8 cellular contexts compared by ENCODE assay signal in genomic region chr1:181936768-181937581, GRCh38.
A peak's percentile ranks its signal among the peaks of the same experiment; 100 is the strongest.
DNase-seq lines count a peak whose midpoint lies in the region; ATAC-seq and TF ChIP-seq lines count a peak whose summit lies in the region.

No MANE protein-coding gene starts in this region.

- no peaks in the 10 kb centered on the region for H3K9me3 ChIP-seq in uterus

- no peaks in the 10 kb centered on the region for H3K4me1 ChIP-seq in uterus

- H3K27ac ChIP-seq in uterus, result no peak overlapping the region

- ATAC-seq in GM21360 (IDR thresholded peaks at IDR 0.05; ENCODE audit: unreplicated experiment) (peak; percentile 77), HG03460 (IDR thresholded peaks at IDR 0.05; ENCODE audit: unreplicated experiment) (peak; percentile 79), esophagus mucosa (peak; percentile 83)

- H3K36me3 ChIP-seq in uterus, result no peaks in the 10 kb centered on the region

- H3K4me1 Mint-ChIP-seq in activated CD4-positive, alpha-beta T cell treated with anti-CD3 and anti-CD28 coated beads, Interleukin-2, amount 10 ng/mL, durations not matched to agents 7 days and 5 days, result no peaks in the 10 kb centered on the region

- intact Hi-C loops in uterus (cut with DNase I; ENCODE audit: low total_unique reads), result no loop called here

- H3K27me3 Mint-ChIP-seq in activated CD4-positive, alpha-beta T cell treated with anti-CD3 and anti-CD28 coated beads, Interleukin-2, amount 10 ng/mL, durations not matched to agents 7 days and 5 days, result peaks cover 5% of the 10 kb centered on the region

- no peaks in the 10 kb centered on the region for H3K36me3 Mint-ChIP-seq in activated CD4-positive, alpha-beta T cell treated with anti-CD3 and anti-CD28 coated beads, Interleukin-2, amount 10 ng/mL, durations not matched to agents 7 days and 5 days (ENCODE audit: low read depth)

- H3K4me3 ChIP-seq in uterus, result no peak overlapping the region

- CTCF ChIA-PET in activated CD4-positive, alpha-beta T cell treated with anti-CD3 and anti-CD28 coated beads, Interleukin-2, amount 10 ng/mL, durations not matched to agents 7 days and 5 days (lab: Charles Lee), result interaction anchor here (0.6 to 1.5 kb wide), 3 partner anchors 9 to 455 kb away, joined by 3 to 13 read pairs (median 4); no protein-coding TSS in a partner anchor

- H3K27ac Mint-ChIP-seq in activated CD4-positive, alpha-beta T cell treated with anti-CD3 and anti-CD28 coated beads, Interleukin-2, amount 10 ng/mL, durations not matched to agents 7 days and 5 days, result no peak overlapping the region

- no peaks in the 10 kb centered on the region for H3K9me3 Mint-ChIP-seq in activated CD4-positive, alpha-beta T cell treated with anti-CD3 and anti-CD28 coated beads, Interleukin-2, amount 10 ng/mL, durations not matched to agents 7 days and 5 days

- no peaks in the 10 kb centered on the region for H3K27me3 ChIP-seq in uterus

- POLR2A ChIA-PET in activated CD4-positive, alpha-beta T cell treated with anti-CD3 and anti-CD28 coated beads, Interleukin-2, amount 10 ng/mL, durations not matched to agents 7 days and 5 days (lab: Charles Lee), result no interaction called here

- no peak overlapping the region for H3K4me3 Mint-ChIP-seq in activated CD4-positive, alpha-beta T cell treated with anti-CD3 and anti-CD28 coated beads, Interleukin-2, amount 10 ng/mL, durations not matched to agents 7 days and 5 days

- TF ChIP-seq CTCF in uterus (IDR thresholded peaks at IDR 0.05), result peak in 1 of 4 experiments; percentile 26

- peak; percentile 56 for DNase-seq in Daoy (ENCODE audit: low read depth)
- DNase-seq in NCI-H226, result peak; percentile 9
- peak; percentile 39 for DNase-seq in activated CD4-positive, alpha-beta T cell treated with anti-CD3 and anti-CD28 coated beads, Interleukin-2, amount 10 ng/mL, durations not matched to agents 7 days and 5 days
- DNase-seq in pons (ENCODE audit: low spot score), result peak; percentile 45
- no peak for DNase-seq in uterus

- TF ChIP-seq POLR2A in uterus (IDR thresholded peaks at IDR 0.05), result no peak

Comparison
In these comparisons a context has a peak if more than half of its experiments do, and no peak if none do; other contexts are left out.
1. DNase-seq: peak in Daoy (single experiment), NCI-H226 (single experiment), activated CD4-positive, alpha-beta T cell treated with anti-CD3 and anti-CD28 coated beads, Interleukin-2, amount 10 ng/mL, durations not matched to agents 7 days and 5 days (single experiment) and pons (single experiment); none in uterus (0 of 2).
2. Peak in every context shown above with its lines, with median percentiles within 50 percentile points of each other: ATAC-seq.